Comparison of ENCODE assay signal across 23 cellular contexts in genomic region chr11:125020342-125020741, GRCh38.
"Had no signal": no experiment of that assay in that cellular context is flagged by ENCODE, and none has a peak within 500 bp of the region (broad histone marks: within the 10 kb centered on the region; RNA-seq: fewer than 3 reads in every experiment).

No MANE protein-coding gene starts in this region.

- FAIRE-seq: endothelial cell of umbilical vein, kidney had no signal

- H3K79me2 ChIP-seq: hepatocyte had no signal

- H3K27me3 ChIP-seq: hepatocyte, sigmoid colon, transverse colon had no signal

- H3K4me2 ChIP-seq: hepatocyte had no signal

- H2AFZ ChIP-seq: hepatocyte had no signal

- H3K4me3 ChIP-seq: coronary artery, hepatocyte, sigmoid colon, skin epidermis, thoracic aorta, transverse colon had no signal

- H3K27ac ChIP-seq: coronary artery, hepatocyte, sigmoid colon, skin epidermis, thoracic aorta, transverse colon had no signal

- DNase-seq: effector CD4-positive, alpha-beta T cell; endodermal cell; erythroblast; foreskin melanocyte; head of caudate nucleus; kidney; left cardiac atrium; left ventricle myocardium superior; mesendoderm; naive B cell; occipital lobe; sigmoid colon; stimulated activated CD4-positive, alpha-beta T cell treated with anti-CD3 and anti-CD28 coated beads, Interleukin-2, amount 100 ng/mL, for 24 hours; stimulated activated CD4-positive, alpha-beta T cell treated with anti-CD3 and anti-CD28 coated beads, Interleukin-4, amount 100 ng/mL, for 4 hours; stimulated activated naive B cell treated with anti-CD40 and anti-IgM and Interleukin-4, amounts not matched to agents 10 μg/mL and 1 μg/mL and 100 μg/mL, for 72 hours; stimulated activated naive CD8-positive, alpha-beta T cell treated with anti-CD3 and anti-CD28 coated beads, Interleukin-15, amount 100 ng/mL, for 72 hours; substantia nigra; transverse colon had no signal

- H3K4me1 ChIP-seq: sigmoid colon, transverse colon had no signal

- H3K36me3 ChIP-seq: sigmoid colon, thoracic aorta, transverse colon had no signal

- H3K9me3 ChIP-seq: sigmoid colon, thoracic aorta, transverse colon had no signal

- ATAC-seq: left cardiac atrium; left ventricle myocardium superior; stimulated activated naive B cell treated with anti-CD40 and anti-IgM and Interleukin-4, amounts not matched to agents 10 μg/mL and 1 μg/mL and 100 μg/mL, for 72 hours; stimulated activated naive CD8-positive, alpha-beta T cell treated with anti-CD3 and anti-CD28 coated beads, Interleukin-15, amount 100 ng/mL, for 72 hours had no signal
